ENCODE assay signal across 8 cellular contexts in the genomic region with DNA sequence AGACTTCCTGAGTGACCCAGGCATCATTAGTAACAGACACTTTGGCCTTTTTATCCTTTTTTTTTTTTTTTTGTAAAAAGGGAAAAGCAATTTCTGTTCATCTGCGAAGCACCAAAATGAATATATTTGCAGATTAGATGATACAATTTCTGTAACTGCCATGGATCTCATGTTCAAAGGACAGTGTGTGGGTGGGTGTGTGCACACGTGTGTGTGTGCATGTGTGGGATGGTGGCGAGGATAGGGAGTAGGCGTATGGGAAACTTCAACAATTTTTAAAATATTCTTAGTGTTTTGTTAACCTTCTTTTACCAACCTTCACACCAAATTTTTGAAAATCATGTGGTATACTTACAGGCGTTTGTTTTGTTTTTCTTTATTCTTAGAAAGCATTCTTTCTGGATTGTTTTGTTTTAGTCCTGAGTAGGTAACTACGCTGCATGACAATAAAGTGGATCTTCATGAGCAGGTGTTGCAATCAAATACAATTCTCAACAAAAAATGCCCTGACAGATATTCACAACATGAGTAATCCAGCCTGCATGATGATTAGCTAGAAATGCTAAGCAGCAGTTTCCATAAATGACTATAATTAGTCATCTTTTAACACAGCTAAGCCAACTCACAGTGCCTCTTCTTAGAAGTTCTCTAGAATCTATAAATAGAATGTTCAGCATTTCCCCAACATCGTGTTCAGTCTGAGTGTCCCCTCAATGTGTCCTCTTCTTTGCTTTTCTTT.
DNase-seq lines count a peak whose midpoint lies in the region; ATAC-seq and TF ChIP-seq lines count a peak whose summit lies in the region.
"Had no signal": no experiment of that assay in that cellular context is flagged by ENCODE, and none has a peak within 500 bp of the region (broad histone marks: within the 10 kb centered on the region; RNA-seq: fewer than 3 reads in every experiment).

No MANE protein-coding gene starts in this region.

- no peaks in the 10 kb centered on the region for H3K36me3 ChIP-seq in HEK293 (ENCODE audit: control insufficient read depth in 2 of 2, insufficient read depth in 1 of 2, low read length in 2 of 2)

- H3K4me1 ChIP-seq in HEK293 (ENCODE audit: control insufficient read depth, insufficient read depth, low read length): no peaks in the 10 kb centered on the region

- H3K9me3 ChIP-seq in HEK293 (ENCODE audit: control insufficient read depth, insufficient read depth, low read depth, low read length): no peaks in the 10 kb centered on the region

- POLR2A ChIA-PET in HEK293 (lab: Yijun Ruan, JAX): no interaction called here
- POLR2A ChIA-PET in RWPE1 (lab: Yijun Ruan, JAX; ENCODE audit: low non-redundant PET): no interaction called here

- peak; percentile 65 for ATAC-seq in GM18508 (IDR thresholded peaks at IDR 0.05; ENCODE audit: insufficient read depth, unreplicated experiment)

- CTCF ChIA-PET in HEK293 (lab: Yijun Ruan, JAX) (interaction anchor here (0.6 to 8.3 kb wide), 6 partner anchors 297 to 481 kb away, joined by 3 to 122 read pairs (median 4); no protein-coding TSS in a partner anchor), RWPE1 (lab: Yijun Ruan, JAX) (interaction anchor here (0.7 kb wide), 1 partner anchor 478 kb away, joined by 3 read pairs; no protein-coding TSS in a partner anchor)

- no peak overlapping the region for H3K27ac ChIP-seq in HEK293 (ENCODE audit: extremely low read depth, low read depth, low read length)
- H3K27ac ChIP-seq in RWPE1: peak overlapping the region; percentile 76
- H3K27ac ChIP-seq: PC-9 had no signal

- TF ChIP-seq CTCF in HEK293 (tag by site-specific recombination; IDR thresholded peaks at IDR 0.05) (no peak), RWPE1 (conservative IDR thresholded peaks at IDR 0.05; ENCODE audit: low read depth) (no peak)

- DNase-seq in RWPE1 (ENCODE audit: low spot score) (peak; percentile 84), hepatic stellate cell (ENCODE audit: low spot score) (peak; percentile 34), NCI-H1436 (lab: John Stamatoyannopoulos, UW) (no peak), NCI-H1930 (lab: John Stamatoyannopoulos, UW) (no peak), NAMALWA (ENCODE audit: low spot score) (no peak)

- no peak overlapping the region for H3K4me3 ChIP-seq in HEK293 (ENCODE audit: low read depth, low read length)
- H3K4me3 ChIP-seq: PC-9 had no signal

TF ChIP-seq in HEK293, 187 proteins besides CTCF, POLR2A, EP300 and RAD21:
- peak; percentile 76 for TF ChIP-seq ZFHX2 (tag by site-specific recombination; conservative IDR thresholded peaks at IDR 0.05)
- no peak for TF ChIP-seq ZNF792 (tag by site-specific recombination; IDR thresholded peaks at IDR 0.05)
- TF ChIP-seq ELK4 (IDR thresholded peaks at IDR 0.05; ENCODE audit: borderline replicate concordance, low read depth, low read length): no peak
- no peak for TF ChIP-seq ZNF16 (tag by site-specific recombination; IDR thresholded peaks at IDR 0.05; ENCODE audit: low read depth)
- TF ChIP-seq ZNF248 (tag by site-specific recombination; IDR thresholded peaks at IDR 0.05): no peak
- no peak for TF ChIP-seq ZNF23 (tag by site-specific recombination; IDR thresholded peaks at IDR 0.05; ENCODE audit: borderline replicate concordance)
- TF ChIP-seq ATF2 (tag by site-specific recombination; IDR thresholded peaks at IDR 0.05; ENCODE audit: low read depth): no peak
- TF ChIP-seq ZNF214 (tag by site-specific recombination; IDR thresholded peaks at IDR 0.05; ENCODE audit: borderline replicate concordance): no peak
- TF ChIP-seq HOXD13 (CRISPR knock-in tag; IDR thresholded peaks at IDR 0.05; ENCODE audit: borderline replicate concordance): no peak
- no peak for TF ChIP-seq ZXDB (tag by site-specific recombination; IDR thresholded peaks at IDR 0.05)
- no peak for TF ChIP-seq IKZF3 (tag by site-specific recombination; IDR thresholded peaks at IDR 0.05)
- TF ChIP-seq ZFP37 (tag by site-specific recombination; IDR thresholded peaks at IDR 0.05): no peak
- no peak for TF ChIP-seq ZNF202 (tag by site-specific recombination; IDR thresholded peaks at IDR 0.05; ENCODE audit: borderline replicate concordance)
- TF ChIP-seq, protein P1, sequence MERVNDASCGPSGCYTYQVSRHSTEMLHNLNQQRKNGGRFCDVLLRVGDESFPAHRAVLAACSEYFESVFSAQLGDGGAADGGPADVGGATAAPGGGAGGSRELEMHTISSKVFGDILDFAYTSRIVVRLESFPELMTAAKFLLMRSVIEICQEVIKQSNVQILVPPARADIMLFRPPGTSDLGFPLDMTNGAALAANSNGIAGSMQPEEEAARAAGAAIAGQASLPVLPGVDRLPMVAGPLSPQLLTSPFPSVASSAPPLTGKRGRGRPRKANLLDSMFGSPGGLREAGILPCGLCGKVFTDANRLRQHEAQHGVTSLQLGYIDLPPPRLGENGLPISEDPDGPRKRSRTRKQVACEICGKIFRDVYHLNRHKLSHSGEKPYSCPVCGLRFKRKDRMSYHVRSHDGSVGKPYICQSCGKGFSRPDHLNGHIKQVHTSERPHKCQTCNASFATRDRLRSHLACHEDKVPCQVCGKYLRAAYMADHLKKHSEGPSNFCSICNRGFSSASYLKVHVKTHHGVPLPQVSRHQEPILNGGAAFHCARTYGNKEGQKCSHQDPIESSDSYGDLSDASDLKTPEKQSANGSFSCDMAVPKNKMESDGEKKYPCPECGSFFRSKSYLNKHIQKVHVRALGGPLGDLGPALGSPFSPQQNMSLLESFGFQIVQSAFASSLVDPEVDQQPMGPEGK (tag by site-specific recombination; IDR thresholded peaks at IDR 0.05): no peak
- no peak for TF ChIP-seq ZNF529 (tag by site-specific recombination; IDR thresholded peaks at IDR 0.05; ENCODE audit: insufficient replicate concordance)
- peak; percentile 46; the same call in 1 of the 2 replicates for TF ChIP-seq EGR2 (tag by site-specific recombination; IDR thresholded peaks at IDR 0.05; ENCODE audit: low read depth)

Comparison
In these comparisons a context has a peak if more than half of its experiments do, and no peak if none do; other contexts are left out.
1. DNase-seq: peak in RWPE1 (single experiment) and hepatic stellate cell (single experiment); none in NCI-H1436 (single experiment), NCI-H1930 (0 of 2) and NAMALWA (single experiment).